19 cellular contexts compared by ENCODE assay signal in genomic region chr11:79594839-79595238, GRCh38.
DNase-seq lines count a peak whose midpoint lies in the region; ATAC-seq, FAIRE-seq and TF ChIP-seq lines count a peak whose summit lies in the region.
"Had no signal": no experiment of that assay in that cellular context is flagged by ENCODE, and none has a peak within 500 bp of the region (broad histone marks: within the 10 kb centered on the region; RNA-seq: fewer than 3 reads in every experiment).

No MANE protein-coding gene starts in this region.

- H3K27ac ChIP-seq in GM23338 (ENCODE audit: low read depth) = no peak overlapping the region
- H3K27ac ChIP-seq: Peyer's patch, SJCRH30 had no signal

- 0 out of 2 replicates have a peak overlapping the region, but pooled peaks have one; percentile 18 for H2AFZ ChIP-seq in GM23338

- H3K36me3 ChIP-seq in GM23338 (ENCODE audit: insufficient read depth) = no peaks in the 10 kb centered on the region
- H3K36me3 ChIP-seq: Peyer's patch, SJCRH30 had no signal

- no peak overlapping the region for H3K4me3 ChIP-seq in GM23338
- H3K4me3 ChIP-seq: Peyer's patch, SJCRH30 had no signal

- H3F3A ChIP-seq in GM23338 (replicated peaks; ENCODE audit: low read depth) = no peaks in the 10 kb centered on the region

- no peaks in the 10 kb centered on the region for H3K4me1 ChIP-seq in GM23338 (ENCODE audit: insufficient read depth)
- H3K4me1 ChIP-seq: Peyer's patch, SJCRH30 had no signal

- H3K4me2 ChIP-seq in GM23338 = no peak overlapping the region

- H3K27me3 Mint-ChIP-seq in GM23338 (ENCODE audit: insufficient read depth, low read depth, poor library complexity) = peaks cover 4% of the 10 kb centered on the region
- H3K27me3 Mint-ChIP-seq: CD4-positive, CD25-positive, alpha-beta regulatory T cell had no signal

- DNase-seq in AML-193 (lab: John Stamatoyannopoulos, UW) = peak; percentile 30 to 46
- DNase-seq in GM23338 (ENCODE audit: low spot score) = no peak
- peak; percentile 84 for DNase-seq in NCI-H2171 treated with DMSO at 0.1 percent for 48 hours (lab: John Stamatoyannopoulos, UW)
- peak; percentile 70 for DNase-seq in left kidney (ENCODE audit: low read depth, low spot score)
- DNase-seq in NCI-H1417 (lab: John Stamatoyannopoulos, UW) = no peak
- no peak for DNase-seq in urothelium cell line (ENCODE audit: low spot score)
- DNase-seq in 8988T = no peak
- DNase-seq: CD4-positive, CD25-positive, alpha-beta regulatory T cell; DMS79; H7; HFFc6; MM.1S; NCI-H1694 treated with DMSO at 0.1 percent for 48 hours; NCI-H2081 treated with DMSO at 0.1 percent for 48 hours; NK-92 treated with Interleukin-12 subunit alpha and Interleukin-12 subunit beta, amount 100 ng/mL, for 24 hours; Peyer's patch; SJCRH30; SW 1271 had no signal

- 0 out of 2 replicates have a peak, but pooled peaks cover 1% of the 10 kb centered on the region for H3K9me2 ChIP-seq in GM23338 (ENCODE audit: insufficient read depth)

- TF ChIP-seq CTCF in GM23338 (conservative IDR thresholded peaks at IDR 0.05; ENCODE audit: low read depth in 2 of 2) = no peak

- H3K27ac Mint-ChIP-seq in GM23338 = no peak overlapping the region
- H3K27ac Mint-ChIP-seq: CD4-positive, CD25-positive, alpha-beta regulatory T cell; HFFc6 had no signal

- H3K4me1 Mint-ChIP-seq in GM23338 = no peaks in the 10 kb centered on the region; the same call in 2 of the 3 replicates
- H3K4me1 Mint-ChIP-seq: CD4-positive, CD25-positive, alpha-beta regulatory T cell had no signal

- no peaks in the 10 kb centered on the region for H4K20me1 ChIP-seq in GM23338 (replicated peaks; ENCODE audit: insufficient read depth)

- H3K27me3 ChIP-seq in GM23338 (ENCODE audit: insufficient read depth) = no peaks in the 10 kb centered on the region
- H3K27me3 ChIP-seq: Peyer's patch, SJCRH30 had no signal

- no peaks in the 10 kb centered on the region for H3K36me3 Mint-ChIP-seq in GM23338 (ENCODE audit: low read depth)
- H3K36me3 Mint-ChIP-seq: CD4-positive, CD25-positive, alpha-beta regulatory T cell had no signal

- H3K79me2 ChIP-seq in GM23338 (replicated peaks; ENCODE audit: insufficient read depth) = no peaks in the 10 kb centered on the region

- FAIRE-seq in urothelium cell line (lab: Jason Lieb, UNC) = no peak

- peaks cover 4% of the 10 kb centered on the region; the same call in 2 of the 3 replicates for H3K9me3 Mint-ChIP-seq in GM23338

- H3K4me3 Mint-ChIP-seq in GM23338 = no peak overlapping the region
- H3K4me3 Mint-ChIP-seq: CD4-positive, CD25-positive, alpha-beta regulatory T cell; HFFc6 had no signal

- ATAC-seq in GM23338 (no peak), HG02970 (IDR thresholded peaks at IDR 0.05; ENCODE audit: low FRiP score, unreplicated experiment) (no peak)

TF ChIP-seq in GM23338, 12 proteins besides CTCF, POLR2A, EP300 and RAD21:
- TF ChIP-seq REST (IDR thresholded peaks at IDR 0.05; ENCODE audit: unreplicated experiment) (no peak), CREB1 (CRISPR knock-in tag; IDR thresholded peaks at IDR 0.05; ENCODE audit: low read depth) (no peak), EZH2phosphoT487 (IDR thresholded peaks at IDR 0.05; ENCODE audit: unreplicated experiment) (no peak), NANOG (IDR thresholded peaks at IDR 0.05; ENCODE audit: borderline replicate concordance) (no peak), ZNF114 (CRISPR knock-in tag; IDR thresholded peaks at IDR 0.05) (no peak), STAT1 (IDR thresholded peaks at IDR 0.05; ENCODE audit: unreplicated experiment) (no peak), EZH2 (IDR thresholded peaks at IDR 0.05; ENCODE audit: low read depth, unreplicated experiment) (no peak), JUNB (IDR thresholded peaks at IDR 0.05; ENCODE audit: unreplicated experiment) (no peak), ZNF331 (CRISPR knock-in tag; IDR thresholded peaks at IDR 0.05; ENCODE audit: low read depth) (no peak), ETS1 (IDR thresholded peaks at IDR 0.05) (no peak), POLR2AphosphoS5 (IDR thresholded peaks at IDR 0.05; ENCODE audit: low read depth) (no peak)

Comparison
In these comparisons a context has a peak if more than half of its experiments do, and no peak if none do; other contexts are left out.
1. DNase-seq: peak in AML-193 (2 of 2), NCI-H2171 treated with DMSO at 0.1 percent for 48 hours (single experiment) and left kidney (single experiment); none in GM23338 (single experiment), NCI-H1417 (0 of 3), urothelium cell line (single experiment) and 8988T (single experiment).